In the genomic region with DNA sequence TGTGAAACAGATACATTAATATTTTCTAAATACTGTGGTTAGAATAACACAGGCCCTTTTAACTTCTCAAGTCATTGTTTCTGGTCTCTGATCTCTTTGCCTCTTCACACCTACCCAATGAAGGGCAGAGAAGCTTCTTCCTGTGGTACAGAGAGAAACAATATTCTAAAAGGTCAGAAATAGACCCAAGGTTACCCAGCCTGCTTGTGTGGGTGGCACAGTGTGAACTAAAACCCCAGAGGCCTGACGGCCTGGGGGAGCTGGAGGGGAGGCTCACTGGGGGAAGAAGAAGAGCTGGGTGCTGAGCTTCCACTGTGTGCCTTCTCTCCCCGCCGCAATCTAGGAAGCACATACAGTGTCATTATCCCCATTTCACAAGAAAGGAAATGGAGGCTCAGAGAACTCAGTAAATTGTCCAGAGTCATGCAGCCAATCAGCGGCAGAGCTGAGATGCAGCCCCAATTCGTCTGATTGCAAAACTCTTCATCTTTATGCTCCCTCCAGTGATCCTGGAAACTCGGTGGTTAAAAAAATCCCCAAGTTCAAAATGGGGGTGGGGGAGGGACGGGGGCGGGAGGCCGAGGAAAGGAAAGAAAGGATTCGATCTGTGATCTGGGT, we compare ENCODE assay signal across 8 cellular contexts.
DNase-seq lines count a peak whose midpoint lies in the region; ATAC-seq and TF ChIP-seq lines count a peak whose summit lies in the region.

No MANE protein-coding gene starts in this region.

- H3K4me3 ChIP-seq in iPS-18c (ENCODE audit: insufficient read depth, low read depth, low read length) (peak overlapping the region; percentile 50), gastrocnemius medialis (peak overlapping the region in 1 of 4 donors; percentile 2)

- H3K4me1 ChIP-seq in gastrocnemius medialis = peaks cover 5 to 9% of the 10 kb centered on the region in 2 donors

- H3K36me3 ChIP-seq in gastrocnemius medialis = no peaks in the 10 kb centered on the region

- no peaks in the 10 kb centered on the region for H3K36me3 Mint-ChIP-seq in CD4-positive, alpha-beta T cell (ENCODE audit: low read depth)

- POLR2A ChIA-PET in CD4-positive, alpha-beta T cell (lab: Charles Lee) = interaction anchor here (1.4 kb wide), 1 partner anchor 68 kb away, joined by 3 read pairs; no protein-coding TSS in a partner anchor

- ATAC-seq in CD4-positive, alpha-beta T cell (ENCODE audit: poor library complexity) = no peak
- ATAC-seq in GM19438 (IDR thresholded peaks at IDR 0.05; ENCODE audit: low read depth, unreplicated experiment) = peak; percentile 45
- peak; percentile 40 for ATAC-seq in HG03575 (IDR thresholded peaks at IDR 0.05; ENCODE audit: extremely low read depth, insufficient number of reproducible peaks, low FRiP score, unreplicated experiment)
- no peak for ATAC-seq in gastrocnemius medialis

- H3K27me3 ChIP-seq in CD4-positive, alpha-beta T cell (ENCODE audit: control insufficient read depth, insufficient read depth, low read length) = no peaks in the 10 kb centered on the region
- no peaks in the 10 kb centered on the region for H3K27me3 ChIP-seq in gastrocnemius medialis

- H3K27ac Mint-ChIP-seq in CD4-positive, alpha-beta T cell = peak overlapping the region; percentile 53

- CTCF ChIA-PET in CD4-positive, alpha-beta T cell (lab: Charles Lee) = interaction anchor here (0.5 kb wide), 1 partner anchor 309 kb away, joined by 3 read pairs; no protein-coding TSS in a partner anchor

- H3K27me3 Mint-ChIP-seq in CD4-positive, alpha-beta T cell = no peaks in the 10 kb centered on the region

- no peaks in the 10 kb centered on the region for H3K9me3 Mint-ChIP-seq in CD4-positive, alpha-beta T cell

- no peaks in the 10 kb centered on the region for H3K9me3 ChIP-seq in CD4-positive, alpha-beta T cell (ENCODE audit: control insufficient read depth, low read length)
- H3K9me3 ChIP-seq in iPS-18c (ENCODE audit: control insufficient read depth, insufficient read depth, low read length) (no peaks in the 10 kb centered on the region), gastrocnemius medialis (no peaks in the 10 kb centered on the region)

- no peak for TF ChIP-seq POLR2A in gastrocnemius medialis (IDR thresholded peaks at IDR 0.05)

- no peak for DNase-seq in CD4-positive, alpha-beta T cell
- no peak for DNase-seq in HK-2 (ENCODE audit: unreplicated experiment)
- no peak for DNase-seq in gastrocnemius medialis
- DNase-seq in T-helper 9 cell = no peak
- DNase-seq in stimulated activated CD4-positive, alpha-beta T cell treated with anti-CD3 and anti-CD28 coated beads, Interleukin-12 subunit alpha, Interleukin-12 subunit beta, amount 100 ng/mL, for 4 hours = no peak

- no peak overlapping the region for H3K27ac ChIP-seq in CD4-positive, alpha-beta T cell (ENCODE audit: low read depth, low read length)
- H3K27ac ChIP-seq in gastrocnemius medialis = no peak overlapping the region

- in situ Hi-C loops in gastrocnemius medialis (cut with MboI; ENCODE audit: low sequenced_read_pairs in 4 of 4) = no loop called here

- H3K4me1 Mint-ChIP-seq in CD4-positive, alpha-beta T cell (ENCODE audit: low read depth) = peaks cover 29% of the 10 kb centered on the region

- no peak overlapping the region for H3K4me3 Mint-ChIP-seq in CD4-positive, alpha-beta T cell

- no peak for TF ChIP-seq CTCF in CD4-positive, alpha-beta T cell (IDR thresholded peaks at IDR 0.05)
- TF ChIP-seq CTCF in gastrocnemius medialis (IDR thresholded peaks at IDR 0.05 in 4 of 5, conservative IDR thresholded peaks at IDR 0.05 in 1 of 5) = no peak

- intact Hi-C loops in CD4-positive, alpha-beta T cell (cut with DNase I, micrococcal nuclease) = loop anchor here in 1 of 2 experiments (5.0 kb wide), 1 partner anchor 68 kb away; no protein-coding TSS in a partner anchor
- intact Hi-C loops in gastrocnemius medialis (cut with DNase I; ENCODE audit: low total_unique reads) = no loop called here

Comparison
In these comparisons a context has a peak if more than half of its experiments do, and no peak if none do; other contexts are left out.
1. ATAC-seq: peak in GM19438 (single experiment) and HG03575 (single experiment); none in CD4-positive, alpha-beta T cell (single experiment) and gastrocnemius medialis (0 of 2).